In genomic region chr6:75757295-75757694, GRCh38 we compare ENCODE assay signal across 20 cellular contexts. TPM values are rescaled to one million over a fixed set of nuclear protein-coding genes. Genes with fewer than 3 reads are reported as not detected.
DNase-seq lines count a peak whose midpoint lies in the region; ATAC-seq, FAIRE-seq and TF ChIP-seq lines count a peak whose summit lies in the region.
"Had no signal": no experiment of that assay in that cellular context is flagged by ENCODE, and none has a peak within 500 bp of the region (broad histone marks: within the 10 kb centered on the region; RNA-seq: fewer than 3 reads in every experiment).

No MANE protein-coding gene starts in this region.

- whole genome bisulfite sequencing in mesenchymal stem cell = 88% methylated on average over 3 of the region's 3 CpGs

- no peak overlapping the region for H3K18ac ChIP-seq in mesenchymal stem cell (ENCODE audit: low read depth in 1 of 2, low read length in 2 of 2)

- no peak overlapping the region for H3K4ac ChIP-seq in mesenchymal stem cell (ENCODE audit: low read depth in 1 of 2, low read length in 2 of 2)

- no peak overlapping the region for H3K27ac ChIP-seq in HEK293 (ENCODE audit: extremely low read depth, low read depth, low read length)
- no peak overlapping the region for H3K27ac ChIP-seq in astrocyte (ENCODE audit: low read depth, low read length)
- peak overlapping the region; percentile 29 for H3K27ac ChIP-seq in mesenchymal stem cell (ENCODE audit: low read length, poor library complexity, severe bottlenecking)

- H2AK5ac ChIP-seq in mesenchymal stem cell (ENCODE audit: low read length, severe bottlenecking) = peak overlapping the region; percentile 82

- H2BK120ac ChIP-seq in mesenchymal stem cell (ENCODE audit: low read depth, low read length) = no peak overlapping the region

- POLR2A ChIA-PET in HEK293 (lab: Yijun Ruan, JAX) = no interaction called here

- no peak overlapping the region for H4K8ac ChIP-seq in mesenchymal stem cell (ENCODE audit: low read length)

- TF ChIP-seq CTCF in HEK293 (tag by site-specific recombination; IDR thresholded peaks at IDR 0.05) (no peak), astrocyte (IDR thresholded peaks at IDR 0.05; ENCODE audit: insufficient read depth, low read depth, low read length) (no peak), type B pancreatic cell (conservative IDR thresholded peaks at IDR 0.05) (no peak)

- peak overlapping the region; percentile 48 for H3K27ac Mint-ChIP-seq in astrocyte (ENCODE audit: unreplicated experiment)
- peak overlapping the region; percentile 46 for H3K27ac Mint-ChIP-seq in type B pancreatic cell
- H3K27ac Mint-ChIP-seq: CD4-positive, CD25-positive, alpha-beta regulatory T cell had no signal

- H3K9ac ChIP-seq in astrocyte (ENCODE audit: low read length) (no peak overlapping the region), mesenchymal stem cell (ENCODE audit: low read length) (no peak overlapping the region)

- H3K79me2 ChIP-seq in astrocyte (ENCODE audit: insufficient read depth, low read length) = peaks cover 32% of the 10 kb centered on the region

- H2BK5ac ChIP-seq in mesenchymal stem cell (ENCODE audit: low read depth, low read length, poor library complexity, severe bottlenecking) = no peak overlapping the region

- no peak overlapping the region for H3K4me3 ChIP-seq in HEK293 (ENCODE audit: low read depth, low read length)
- no peak overlapping the region for H3K4me3 ChIP-seq in astrocyte (ENCODE audit: insufficient read depth, low read depth, low read length)
- H3K4me3 ChIP-seq in mesenchymal stem cell (ENCODE audit: insufficient read depth in 1 of 2, low read depth in 1 of 2, low read length in 2 of 2) = no peak overlapping the region
- H3K4me3 ChIP-seq: K562 had no signal

- H3K27me3 ChIP-seq in astrocyte (ENCODE audit: insufficient read depth, low read length) (no peaks in the 10 kb centered on the region), mesenchymal stem cell (ENCODE audit: control insufficient read depth in 1 of 2, insufficient read depth in 1 of 2, low read length in 2 of 2) (no peaks in the 10 kb centered on the region)

- H3K4me2 ChIP-seq in astrocyte (ENCODE audit: low read length) (no peak overlapping the region), mesenchymal stem cell (ENCODE audit: low read length, poor library complexity, severe bottlenecking) (no peak overlapping the region)

- CTCF ChIA-PET in HEK293 (lab: Yijun Ruan, JAX) = interaction anchor here (0.6 kb wide), 1 partner anchor 50 kb away, joined by 4 read pairs; no protein-coding TSS in a partner anchor

- H3K36me3 Mint-ChIP-seq in astrocyte (ENCODE audit: low read depth, unreplicated experiment) (no peaks in the 10 kb centered on the region), type B pancreatic cell (peaks cover 13% of the 10 kb centered on the region)
- H3K36me3 Mint-ChIP-seq: CD4-positive, CD25-positive, alpha-beta regulatory T cell; CD8-positive, alpha-beta memory T cell had no signal

- H4K20me1 ChIP-seq in astrocyte (ENCODE audit: insufficient read depth, low read length) = no peaks in the 10 kb centered on the region

- H2BK12ac ChIP-seq in mesenchymal stem cell (ENCODE audit: low read length in 2 of 2) = no peak overlapping the region

- H3K4me1 Mint-ChIP-seq in astrocyte (ENCODE audit: low read depth, unreplicated experiment) (peaks cover 41% of the 10 kb centered on the region), type B pancreatic cell (ENCODE audit: unreplicated experiment) (peaks cover 33% of the 10 kb centered on the region)
- H3K4me1 Mint-ChIP-seq: CD4-positive, CD25-positive, alpha-beta regulatory T cell had no signal

- H3K4me3 Mint-ChIP-seq in astrocyte (ENCODE audit: unreplicated experiment) (peak overlapping the region; percentile 25), type B pancreatic cell (no peak overlapping the region)
- H3K4me3 Mint-ChIP-seq: CD8-positive, alpha-beta memory T cell had no signal

- H2AFZ ChIP-seq in astrocyte (ENCODE audit: low read depth, low read length) (no peak overlapping the region), mesenchymal stem cell (ENCODE audit: low read depth, low read length) (no peak overlapping the region)

- no peak for ATAC-seq in GM18867 (IDR thresholded peaks at IDR 0.05; ENCODE audit: unreplicated experiment)
- ATAC-seq in GM21423 (IDR thresholded peaks at IDR 0.05; ENCODE audit: unreplicated experiment) = no peak
- ATAC-seq: HCT116, K562 had no signal

- peaks cover 7% of the 10 kb centered on the region for H3K79me1 ChIP-seq in mesenchymal stem cell (replicated peaks; ENCODE audit: low read length, poor library complexity, severe bottlenecking)

- H3K23ac ChIP-seq in mesenchymal stem cell (ENCODE audit: low read length in 2 of 2) = no peak overlapping the region

- H3K4me1 ChIP-seq in HEK293 (ENCODE audit: control insufficient read depth, insufficient read depth, low read length) (peaks cover 15% of the 10 kb centered on the region), astrocyte (ENCODE audit: insufficient read depth, low read length) (peaks cover 9% of the 10 kb centered on the region), mesenchymal stem cell (ENCODE audit: control insufficient read depth, insufficient read depth, low read depth, low read length) (peaks cover 11% of the 10 kb centered on the region)
- H3K4me1 ChIP-seq: BE2C had no signal

- no peak overlapping the region for H4K91ac ChIP-seq in mesenchymal stem cell (ENCODE audit: low read length)

- H3K14ac ChIP-seq in mesenchymal stem cell (ENCODE audit: low read length in 2 of 2) = no peak overlapping the region

- DNase-seq in astrocyte (ENCODE audit: low read depth) (no peak), mesenchymal stem cell (no peak), type B pancreatic cell (ENCODE audit: extremely low spot score, unreplicated experiment) (no peak), urothelium cell line (ENCODE audit: low spot score) (no peak)
- DNase-seq: ACHN; BE2C; C1 segment of cervical spinal cord; Caco-2; CD4-positive, CD25-positive, alpha-beta regulatory T cell; CD8-positive, alpha-beta memory T cell; DMS153; DMS79; GDM1; GOT3; H7 had no signal

- H2BK15ac ChIP-seq in mesenchymal stem cell (ENCODE audit: low read depth, poor library complexity, severe bottlenecking) = no peak overlapping the region

- no peaks in the 10 kb centered on the region for H3K27me3 Mint-ChIP-seq in astrocyte (ENCODE audit: low read depth, unreplicated experiment)
- H3K27me3 Mint-ChIP-seq in type B pancreatic cell = no peaks in the 10 kb centered on the region

- H3K36me3 ChIP-seq in HEK293 (ENCODE audit: control insufficient read depth in 2 of 2, insufficient read depth in 1 of 2, low read length in 2 of 2) = no peaks in the 10 kb centered on the region; a peak in 1 of 3 replicates
- H3K36me3 ChIP-seq in astrocyte (ENCODE audit: insufficient read depth, low read length) = no peaks in the 10 kb centered on the region
- no peaks in the 10 kb centered on the region for H3K36me3 ChIP-seq in mesenchymal stem cell (ENCODE audit: control insufficient read depth in 1 of 2, insufficient read depth in 2 of 2, low read depth in 1 of 2, low read length in 2 of 2)
- H3K36me3 ChIP-seq: BE2C had no signal

- H3K9me3 Mint-ChIP-seq in astrocyte (ENCODE audit: unreplicated experiment) (no peaks in the 10 kb centered on the region), type B pancreatic cell (no peaks in the 10 kb centered on the region)
- H3K9me3 Mint-ChIP-seq: CD8-positive, alpha-beta memory T cell had no signal

- no peak for FAIRE-seq in astrocyte (lab: Jason Lieb, UNC)
- no peak for FAIRE-seq in urothelium cell line (lab: Jason Lieb, UNC)
- FAIRE-seq: K562 had no signal

- H3K9me3 ChIP-seq in HEK293 (ENCODE audit: control insufficient read depth, insufficient read depth, low read depth, low read length) (no peaks in the 10 kb centered on the region), astrocyte (ENCODE audit: insufficient read depth, low read depth, low read length) (no peaks in the 10 kb centered on the region), mesenchymal stem cell (ENCODE audit: control insufficient read depth, low read length) (no peaks in the 10 kb centered on the region)
- H3K9me3 ChIP-seq: BE2C, Caco-2 had no signal

TF ChIP-seq in HEK293, 187 proteins besides CTCF, POLR2A, EP300 and RAD21:
- TF ChIP-seq EGR2 (tag by site-specific recombination; IDR thresholded peaks at IDR 0.05; ENCODE audit: low read depth) (peak; percentile 80), ZFHX2 (tag by site-specific recombination; conservative IDR thresholded peaks at IDR 0.05) (peak; percentile 74), ZFP41 (tag by site-specific recombination; IDR thresholded peaks at IDR 0.05; ENCODE audit: borderline replicate concordance) (no peak)
TF ChIP-seq in HEK293: peak in this region for 2.

RNA-seq across cellular contexts. Expression of gene MYO6, which starts 8.3 kb away (rescaled TPM):
- total RNA-seq in astrocyte (29.6 and 33.1 TPM in 2 replicates), type B pancreatic cell (ENCODE audit: low replicate concordance) (46.7 and 110 TPM in 2 replicates)
- polyA plus RNA-seq in mesenchymal stem cell (2013, experiment 1 of 2) = 60.7 TPM
- 60.0 TPM for polyA plus RNA-seq in mesenchymal stem cell (2013, experiment 2 of 2)
